Comparison of ENCODE assay signal across 12 cellular contexts in genomic region chr1:214566158-214567104, GRCh38. TPM values are rescaled to one million over a fixed set of nuclear protein-coding genes. Genes with fewer than 3 reads are reported as not detected.
DNase-seq lines count a peak whose midpoint lies in the region; ATAC-seq and TF ChIP-seq lines count a peak whose summit lies in the region.
"Had no signal": no experiment of that assay in that cellular context is flagged by ENCODE, and none has a peak within 500 bp of the region (broad histone marks: within the 10 kb centered on the region; RNA-seq: fewer than 3 reads in every experiment).

No MANE protein-coding gene starts in this region.

- H3K4me3 Mint-ChIP-seq in stimulated activated naive CD8-positive, alpha-beta T cell treated with anti-CD3 and anti-CD28 coated beads, Interleukin-15, amount 100 ng/mL, for 72 hours: no peak overlapping the region
- H3K4me3 Mint-ChIP-seq: CD4-positive, CD25-positive, alpha-beta regulatory T cell had no signal

- intact Hi-C loops in left cardiac atrium (cut with DNase I) (no loop called here), cardiac septum (cut with DNase I) (no loop called here), prostate gland (cut with DNase I) (no loop called here)

- no peak for TF ChIP-seq CTCF in prostate gland (IDR thresholded peaks at IDR 0.05)

- H3K4me1 Mint-ChIP-seq in stimulated activated naive CD8-positive, alpha-beta T cell treated with anti-CD3 and anti-CD28 coated beads, Interleukin-15, amount 100 ng/mL, for 72 hours: no peaks in the 10 kb centered on the region
- H3K4me1 Mint-ChIP-seq: CD4-positive, CD25-positive, alpha-beta regulatory T cell had no signal

- no peak for TF ChIP-seq POLR2A in prostate gland (IDR thresholded peaks at IDR 0.05)

- WGBS in prostate gland: 80% methylated on average over 3 of the region's 3 CpGs

- H3K27ac Mint-ChIP-seq in stimulated activated naive CD8-positive, alpha-beta T cell treated with anti-CD3 and anti-CD28 coated beads, Interleukin-15, amount 100 ng/mL, for 72 hours: no peak overlapping the region
- H3K27ac Mint-ChIP-seq: CD4-positive, CD25-positive, alpha-beta regulatory T cell had no signal

- H3K9me3 Mint-ChIP-seq in stimulated activated naive CD8-positive, alpha-beta T cell treated with anti-CD3 and anti-CD28 coated beads, Interleukin-15, amount 100 ng/mL, for 72 hours: no peaks in the 10 kb centered on the region

- DNase-seq in left cardiac atrium: peak; percentile 28
- no peak for DNase-seq in cardiac septum (ENCODE audit: low spot score)
- DNase-seq in LHCN-M2 (ENCODE audit: low read depth): peak; percentile 95
- DNase-seq in dedifferentiated amniotic fluid mesenchymal stem cell (ENCODE audit: extremely low spot score): peak; percentile 55
- DNase-seq in stimulated activated naive CD8-positive, alpha-beta T cell treated with anti-CD3 and anti-CD28 coated beads, Interleukin-15, amount 100 ng/mL, for 72 hours: no peak
- DNase-seq in prostate gland (ENCODE audit: low spot score): no peak
- no peak for DNase-seq in hippocampal formation (lab: John Stamatoyannopoulos, UW)
- DNase-seq in central memory CD4-positive, alpha-beta T cell: no peak
- DNase-seq: amygdala; CD4-positive, CD25-positive, alpha-beta regulatory T cell had no signal

- H3K4me1 ChIP-seq in prostate gland (replicated peaks): no peaks in the 10 kb centered on the region

- H3K27me3 ChIP-seq in prostate gland (replicated peaks; ENCODE audit: insufficient read depth): no peaks in the 10 kb centered on the region
- H3K27me3 ChIP-seq: hepatocyte had no signal

- H3K27me3 Mint-ChIP-seq in stimulated activated naive CD8-positive, alpha-beta T cell treated with anti-CD3 and anti-CD28 coated beads, Interleukin-15, amount 100 ng/mL, for 72 hours: peaks cover 20% of the 10 kb centered on the region

- no peak overlapping the region for H3K27ac ChIP-seq in prostate gland
- H3K27ac ChIP-seq: hepatocyte had no signal

- no peak overlapping the region for H3K4me3 ChIP-seq in prostate gland
- H3K4me3 ChIP-seq: hepatocyte, K562 had no signal

- no peaks in the 10 kb centered on the region for H3K36me3 ChIP-seq in prostate gland

- ATAC-seq in left cardiac atrium: peak in 1 of 2 donors; percentile 48
- ATAC-seq in stimulated activated naive CD8-positive, alpha-beta T cell treated with anti-CD3 and anti-CD28 coated beads, Interleukin-15, amount 100 ng/mL, for 72 hours: peak; percentile 46
- ATAC-seq: K562 had no signal

- H3K9me3 ChIP-seq in prostate gland: no peaks in the 10 kb centered on the region

RNA-seq across cellular contexts. Expression of gene PTPN14, which starts 15.0 kb away (rescaled TPM):
- total RNA-seq in left cardiac atrium (10 to 100 TPM; 17.8 to 22.5 TPM), cardiac septum (67.7 TPM), LHCN-M2 (2014; rRNA removed) (40.1 and 47.7 TPM in 2 replicates), prostate gland (10 to 100 TPM; 36.6 to 54.0 TPM)
- 28.2 TPM for polyA plus RNA-seq in LHCN-M2 (2012)

RNA-seq across cellular contexts. Expression of gene CENPF, which starts 36.6 kb away (rescaled TPM):
- total RNA-seq in left cardiac atrium (1 to 10 TPM in 1 of 2 donors, under 1 TPM in 1; 0.60 to 1.6 TPM), cardiac septum (0.67 TPM), LHCN-M2 (2014; rRNA removed) (199 and 222 TPM in 2 replicates), prostate gland (10 to 100 TPM in 1 of 2 donors, 1 to 10 TPM in 1; 2.9 to 10.9 TPM)
- polyA plus RNA-seq in LHCN-M2 (2012): 29.3 TPM

Comparison
In these comparisons a context has a peak if more than half of its experiments do, and no peak if none do; other contexts are left out.
1. DNase-seq: peak in left cardiac atrium (single experiment), LHCN-M2 (single experiment) and dedifferentiated amniotic fluid mesenchymal stem cell (single experiment); none in cardiac septum (single experiment), stimulated activated naive CD8-positive, alpha-beta T cell treated with anti-CD3 and anti-CD28 coated beads, Interleukin-15, amount 100 ng/mL, for 72 hours (0 of 2), prostate gland (single experiment), hippocampal formation (0 of 2) and central memory CD4-positive, alpha-beta T cell (single experiment).
2. RNA of gene CENPF, which starts 36.6 kb away (total RNA-seq): 199 to 222 TPM in LHCN-M2; 2.9 to 10.9 TPM in prostate gland, 0.60 to 1.6 TPM in left cardiac atrium and 0.67 TPM in cardiac septum (single experiment); every median in the first group is over 10 times any median in the second.